Comparison of ENCODE assay signal across 1 cellular context in the genomic region with DNA sequence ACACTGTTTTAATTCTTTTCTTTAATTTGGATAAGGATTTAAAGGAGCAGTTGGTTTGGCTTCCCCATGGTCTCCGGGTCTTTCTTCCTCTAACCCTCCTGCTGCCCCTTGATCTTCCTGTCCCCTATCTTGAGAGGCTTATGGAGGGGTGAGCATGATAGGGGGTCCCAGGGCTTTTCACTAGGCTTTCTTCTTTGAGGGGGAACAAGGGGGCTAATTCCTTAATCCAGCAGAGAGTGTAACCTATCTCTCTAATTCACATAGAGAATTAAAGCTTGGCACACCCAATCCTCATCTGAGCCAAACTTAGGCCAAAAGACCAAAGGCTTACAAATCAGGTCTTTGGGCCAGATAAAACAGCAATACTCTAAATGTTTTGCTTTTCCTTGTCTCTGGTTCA.
TF ChIP-seq lines count a peak whose summit lies in the region.

No MANE protein-coding gene starts in this region.

TF ChIP-seq in GM23338, 12 proteins besides CTCF, POLR2A, EP300 and RAD21 (continued from another document):
- TF ChIP-seq, protein P1, sequence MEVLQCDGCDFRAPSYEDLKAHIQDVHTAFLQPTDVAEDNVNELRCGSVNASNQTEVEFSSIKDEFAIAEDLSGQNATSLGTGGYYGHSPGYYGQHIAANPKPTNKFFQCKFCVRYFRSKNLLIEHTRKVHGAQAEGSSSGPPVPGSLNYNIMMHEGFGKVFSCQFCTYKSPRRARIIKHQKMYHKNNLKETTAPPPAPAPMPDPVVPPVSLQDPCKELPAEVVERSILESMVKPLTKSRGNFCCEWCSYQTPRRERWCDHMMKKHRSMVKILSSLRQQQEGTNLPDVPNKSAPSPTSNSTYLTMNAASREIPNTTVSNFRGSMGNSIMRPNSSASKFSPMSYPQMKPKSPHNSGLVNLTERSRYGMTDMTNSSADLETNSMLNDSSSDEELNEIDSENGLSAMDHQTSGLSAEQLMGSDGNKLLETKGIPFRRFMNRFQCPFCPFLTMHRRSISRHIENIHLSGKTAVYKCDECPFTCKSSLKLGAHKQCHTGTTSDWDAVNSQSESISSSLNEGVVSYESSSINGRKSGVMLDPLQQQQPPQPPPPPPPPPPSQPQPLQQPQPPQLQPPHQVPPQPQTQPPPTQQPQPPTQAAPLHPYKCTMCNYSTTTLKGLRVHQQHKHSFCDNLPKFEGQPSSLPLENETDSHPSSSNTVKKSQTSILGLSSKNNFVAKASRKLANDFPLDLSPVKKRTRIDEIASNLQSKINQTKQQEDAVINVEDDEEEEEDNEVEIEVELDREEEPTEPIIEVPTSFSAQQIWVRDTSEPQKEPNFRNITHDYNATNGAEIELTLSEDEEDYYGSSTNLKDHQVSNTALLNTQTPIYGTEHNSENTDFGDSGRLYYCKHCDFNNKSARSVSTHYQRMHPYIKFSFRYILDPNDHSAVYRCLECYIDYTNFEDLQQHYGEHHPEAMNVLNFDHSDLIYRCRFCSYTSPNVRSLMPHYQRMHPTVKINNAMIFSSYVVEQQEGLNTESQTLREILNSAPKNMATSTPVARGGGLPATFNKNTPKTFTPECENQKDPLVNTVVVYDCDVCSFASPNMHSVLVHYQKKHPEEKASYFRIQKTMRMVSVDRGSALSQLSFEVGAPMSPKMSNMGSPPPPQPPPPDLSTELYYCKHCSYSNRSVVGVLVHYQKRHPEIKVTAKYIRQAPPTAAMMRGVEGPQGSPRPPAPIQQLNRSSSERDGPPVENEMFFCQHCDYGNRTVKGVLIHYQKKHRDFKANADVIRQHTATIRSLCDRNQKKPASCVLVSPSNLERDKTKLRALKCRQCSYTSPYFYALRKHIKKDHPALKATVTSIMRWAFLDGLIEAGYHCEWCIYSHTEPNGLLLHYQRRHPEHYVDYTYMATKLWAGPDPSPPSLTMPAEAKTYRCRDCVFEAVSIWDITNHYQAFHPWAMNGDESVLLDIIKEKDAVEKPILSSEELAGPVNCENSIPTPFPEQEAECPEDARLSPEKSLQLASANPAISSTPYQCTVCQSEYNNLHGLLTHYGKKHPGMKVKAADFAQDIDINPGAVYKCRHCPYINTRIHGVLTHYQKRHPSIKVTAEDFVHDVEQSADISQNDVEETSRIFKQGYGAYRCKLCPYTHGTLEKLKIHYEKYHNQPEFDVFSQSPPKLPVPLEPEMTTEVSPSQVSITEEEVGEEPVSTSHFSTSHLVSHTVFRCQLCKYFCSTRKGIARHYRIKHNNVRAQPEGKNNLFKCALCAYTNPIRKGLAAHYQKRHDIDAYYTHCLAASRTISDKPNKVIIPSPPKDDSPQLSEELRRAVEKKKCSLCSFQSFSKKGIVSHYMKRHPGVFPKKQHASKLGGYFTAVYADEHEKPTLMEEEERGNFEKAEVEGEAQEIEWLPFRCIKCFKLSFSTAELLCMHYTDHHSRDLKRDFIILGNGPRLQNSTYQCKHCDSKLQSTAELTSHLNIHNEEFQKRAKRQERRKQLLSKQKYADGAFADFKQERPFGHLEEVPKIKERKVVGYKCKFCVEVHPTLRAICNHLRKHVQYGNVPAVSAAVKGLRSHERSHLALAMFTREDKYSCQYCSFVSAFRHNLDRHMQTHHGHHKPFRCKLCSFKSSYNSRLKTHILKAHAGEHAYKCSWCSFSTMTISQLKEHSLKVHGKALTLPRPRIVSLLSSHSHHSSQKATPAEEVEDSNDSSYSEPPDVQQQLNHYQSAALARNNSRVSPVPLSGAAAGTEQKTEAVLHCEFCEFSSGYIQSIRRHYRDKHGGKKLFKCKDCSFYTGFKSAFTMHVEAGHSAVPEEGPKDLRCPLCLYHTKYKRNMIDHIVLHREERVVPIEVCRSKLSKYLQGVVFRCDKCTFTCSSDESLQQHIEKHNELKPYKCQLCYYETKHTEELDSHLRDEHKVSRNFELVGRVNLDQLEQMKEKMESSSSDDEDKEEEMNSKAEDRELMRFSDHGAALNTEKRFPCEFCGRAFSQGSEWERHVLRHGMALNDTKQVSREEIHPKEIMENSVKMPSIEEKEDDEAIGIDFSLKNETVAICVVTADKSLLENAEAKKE (CRISPR knock-in tag; IDR thresholded peaks at IDR 0.05): no peak
- no peak for TF ChIP-seq ZNF331 (CRISPR knock-in tag; IDR thresholded peaks at IDR 0.05; ENCODE audit: low read depth)
- TF ChIP-seq, protein P2, sequence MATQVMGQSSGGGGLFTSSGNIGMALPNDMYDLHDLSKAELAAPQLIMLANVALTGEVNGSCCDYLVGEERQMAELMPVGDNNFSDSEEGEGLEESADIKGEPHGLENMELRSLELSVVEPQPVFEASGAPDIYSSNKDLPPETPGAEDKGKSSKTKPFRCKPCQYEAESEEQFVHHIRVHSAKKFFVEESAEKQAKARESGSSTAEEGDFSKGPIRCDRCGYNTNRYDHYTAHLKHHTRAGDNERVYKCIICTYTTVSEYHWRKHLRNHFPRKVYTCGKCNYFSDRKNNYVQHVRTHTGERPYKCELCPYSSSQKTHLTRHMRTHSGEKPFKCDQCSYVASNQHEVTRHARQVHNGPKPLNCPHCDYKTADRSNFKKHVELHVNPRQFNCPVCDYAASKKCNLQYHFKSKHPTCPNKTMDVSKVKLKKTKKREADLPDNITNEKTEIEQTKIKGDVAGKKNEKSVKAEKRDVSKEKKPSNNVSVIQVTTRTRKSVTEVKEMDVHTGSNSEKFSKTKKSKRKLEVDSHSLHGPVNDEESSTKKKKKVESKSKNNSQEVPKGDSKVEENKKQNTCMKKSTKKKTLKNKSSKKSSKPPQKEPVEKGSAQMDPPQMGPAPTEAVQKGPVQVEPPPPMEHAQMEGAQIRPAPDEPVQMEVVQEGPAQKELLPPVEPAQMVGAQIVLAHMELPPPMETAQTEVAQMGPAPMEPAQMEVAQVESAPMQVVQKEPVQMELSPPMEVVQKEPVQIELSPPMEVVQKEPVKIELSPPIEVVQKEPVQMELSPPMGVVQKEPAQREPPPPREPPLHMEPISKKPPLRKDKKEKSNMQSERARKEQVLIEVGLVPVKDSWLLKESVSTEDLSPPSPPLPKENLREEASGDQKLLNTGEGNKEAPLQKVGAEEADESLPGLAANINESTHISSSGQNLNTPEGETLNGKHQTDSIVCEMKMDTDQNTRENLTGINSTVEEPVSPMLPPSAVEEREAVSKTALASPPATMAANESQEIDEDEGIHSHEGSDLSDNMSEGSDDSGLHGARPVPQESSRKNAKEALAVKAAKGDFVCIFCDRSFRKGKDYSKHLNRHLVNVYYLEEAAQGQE (IDR thresholded peaks at IDR 0.05; ENCODE audit: unreplicated experiment): no peak
